In genomic region chr9:138015021-138015829, GRCh38 we compare ENCODE assay signal across 20 cellular contexts.
"Had no signal": no experiment of that assay in that cellular context is flagged by ENCODE, and none has a peak within 500 bp of the region (broad histone marks: within the 10 kb centered on the region; RNA-seq: fewer than 3 reads in every experiment).

No MANE protein-coding gene starts in this region.

- H3K4me1 ChIP-seq: adrenal gland, breast epithelium, esophagus squamous epithelium, lower lobe of right lung, parathyroid adenoma, sigmoid colon, tibial artery, uterus had no signal

- H3K4me3 Mint-ChIP-seq: activated T-cell treated with anti-CD3 and anti-CD28 coated beads, Interleukin-2, amount 50 U/mL, for 72 hours; natural killer cell; stimulated activated naive B cell treated with anti-CD40 and anti-IgM and Interleukin-4, amounts not matched to agents 10 μg/mL and 1 μg/mL and 100 μg/mL, for 72 hours; T-cell had no signal

- H2AFZ ChIP-seq: parathyroid adenoma had no signal

- H3K9me3 ChIP-seq: adrenal gland, breast epithelium, esophagus squamous epithelium, lower lobe of right lung, sigmoid colon, tibial artery, uterus had no signal

- DNase-seq: activated CD8-positive, alpha-beta memory T cell treated with anti-CD3 and anti-CD28 coated beads for 24 hours; activated CD8-positive, alpha-beta memory T cell treated with anti-CD3 and anti-CD28 coated beads, Interleukin-2, amount 50 U/mL, for 48 hours; activated gamma-delta T cell treated with Interleukin-2 at 50 U/mL for 16 hours; activated T-cell treated with anti-CD3 and anti-CD28 coated beads, Interleukin-2, amount 50 U/mL, for 72 hours; cerebellar nuclear complex; cortex of kidney; esophagus squamous epithelium; lower lobe of right lung; natural killer cell; sigmoid colon; stimulated activated CD4-positive, alpha-beta T cell treated with anti-CD3 and anti-CD28 coated beads, Interleukin-4, amount 100 ng/mL, for 4 hours; stimulated activated naive B cell treated with anti-CD40 and anti-IgM and Interleukin-4, amounts not matched to agents 10 μg/mL and 1 μg/mL and 100 μg/mL, for 72 hours; T-cell; uterus had no signal

- H3K27ac ChIP-seq: adrenal gland, breast epithelium, esophagus squamous epithelium, lower lobe of right lung, parathyroid adenoma, sigmoid colon, tibial artery, uterus had no signal

- H3K27ac Mint-ChIP-seq: activated naive CD4-positive, alpha-beta T cell treated with anti-CD3 and anti-CD28 coated beads, Interleukin-2, amount 50 U/mL, for 72 hours; activated T-cell treated with anti-CD3 and anti-CD28 coated beads, Interleukin-2, amount 50 U/mL, for 72 hours; natural killer cell; stimulated activated naive B cell treated with anti-CD40 and anti-IgM and Interleukin-4, amounts not matched to agents 10 μg/mL and 1 μg/mL and 100 μg/mL, for 72 hours; T-cell had no signal

- H3K36me3 Mint-ChIP-seq: activated naive CD4-positive, alpha-beta T cell treated with anti-CD3 and anti-CD28 coated beads, Interleukin-2, amount 50 U/mL, for 72 hours; natural killer cell; stimulated activated naive B cell treated with anti-CD40 and anti-IgM and Interleukin-4, amounts not matched to agents 10 μg/mL and 1 μg/mL and 100 μg/mL, for 72 hours; T-cell had no signal

- H3K36me3 ChIP-seq: adrenal gland, breast epithelium, esophagus squamous epithelium, lower lobe of right lung, sigmoid colon, tibial artery, uterus had no signal

- H3K27me3 ChIP-seq: adrenal gland, uterus had no signal

- H3K9me3 Mint-ChIP-seq: activated naive CD4-positive, alpha-beta T cell treated with anti-CD3 and anti-CD28 coated beads, Interleukin-2, amount 50 U/mL, for 72 hours; activated T-cell treated with anti-CD3 and anti-CD28 coated beads, Interleukin-2, amount 50 U/mL, for 72 hours; natural killer cell; stimulated activated naive B cell treated with anti-CD40 and anti-IgM and Interleukin-4, amounts not matched to agents 10 μg/mL and 1 μg/mL and 100 μg/mL, for 72 hours; T-cell had no signal

- H3K79me2 ChIP-seq: parathyroid adenoma had no signal

- H3K4me1 Mint-ChIP-seq: natural killer cell; stimulated activated naive B cell treated with anti-CD40 and anti-IgM and Interleukin-4, amounts not matched to agents 10 μg/mL and 1 μg/mL and 100 μg/mL, for 72 hours; T-cell had no signal

- H3K9ac ChIP-seq: parathyroid adenoma had no signal

- ATAC-seq: activated CD4-positive, CD25-positive, alpha-beta regulatory T cell treated with anti-CD3 and anti-CD28 coated beads, Interleukin-2, amount 50 U/mL, for 24 hours; activated naive CD4-positive, alpha-beta T cell treated with anti-CD3 and anti-CD28 coated beads, Interleukin-2, amount 50 U/mL, for 72 hours; activated T-cell treated with anti-CD3 and anti-CD28 coated beads, Interleukin-2, amount 50 U/mL, for 72 hours; lower lobe of right lung; natural killer cell; stimulated activated naive B cell treated with anti-CD40 and anti-IgM and Interleukin-4, amounts not matched to agents 10 μg/mL and 1 μg/mL and 100 μg/mL, for 72 hours had no signal

- H3K4me3 ChIP-seq: adrenal gland, breast epithelium, esophagus squamous epithelium, lower lobe of right lung, sigmoid colon, tibial artery, uterus had no signal
